ENCODE assay signal across 8 cellular contexts in the genomic region with DNA sequence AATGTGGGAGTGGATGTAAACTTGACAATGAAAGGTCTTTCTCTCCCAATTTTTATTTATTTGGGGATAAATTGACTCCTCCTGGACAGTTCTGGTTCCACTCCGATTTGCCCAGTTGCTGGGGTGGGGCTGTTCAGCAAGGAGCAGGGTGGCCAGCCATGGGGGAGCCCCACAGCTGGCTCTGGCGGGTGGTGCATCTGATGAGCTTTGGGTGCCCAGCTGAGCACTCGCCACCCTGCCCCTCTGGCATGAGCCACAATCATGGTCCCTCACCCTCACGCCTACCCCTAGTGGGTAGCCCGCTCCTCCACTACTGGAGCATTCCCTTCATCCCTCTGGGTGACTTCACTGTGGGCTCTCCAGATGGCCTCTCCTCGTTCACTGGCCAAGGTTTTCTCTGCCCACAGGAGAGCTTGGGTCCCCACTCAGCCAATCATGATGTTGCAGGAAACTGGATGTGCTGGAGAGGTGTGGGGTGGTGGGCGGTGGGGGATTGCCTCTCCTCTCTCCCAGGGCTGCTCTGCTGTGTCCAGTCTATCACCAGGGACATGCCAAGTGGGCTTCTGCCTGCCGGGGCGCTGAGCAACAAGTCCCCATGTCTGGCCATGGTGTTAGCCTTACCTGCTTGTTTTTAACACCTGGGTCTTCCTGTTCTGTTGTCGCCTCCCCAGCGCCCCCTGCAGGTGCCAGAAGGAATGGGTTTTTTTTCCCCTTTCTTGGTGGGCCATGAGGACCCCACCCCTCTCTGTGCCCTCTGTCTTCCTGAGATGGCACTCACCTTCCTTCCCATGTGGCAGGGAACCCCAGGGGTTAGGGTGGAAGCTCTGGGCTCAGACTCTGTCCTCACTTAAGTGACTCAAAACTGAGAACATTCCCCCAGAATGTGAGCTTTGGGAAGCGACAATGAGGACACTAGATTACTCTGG. TPM values are rescaled to one million over a fixed set of nuclear protein-coding genes. Genes with fewer than 3 reads are reported as not detected.
A peak's percentile ranks its signal among the peaks of the same experiment; 100 is the strongest.
DNase-seq lines count a peak whose midpoint lies in the region; ATAC-seq, FAIRE-seq and TF ChIP-seq lines count a peak whose summit lies in the region.

No MANE protein-coding gene starts in this region.

- no peak overlapping the region for H3K9ac ChIP-seq in keratinocyte (ENCODE audit: control insufficient read depth, extremely low read depth, insufficient read depth, low read length)

- no peaks in the 10 kb centered on the region for H3K36me3 ChIP-seq in heart left ventricle
- no peaks in the 10 kb centered on the region for H3K36me3 ChIP-seq in keratinocyte (ENCODE audit: control insufficient read depth in 2 of 2, extremely low read depth in 1 of 2, insufficient read depth in 2 of 2, low read length in 2 of 2)

- H3K9me3 ChIP-seq in heart left ventricle (no peaks in the 10 kb centered on the region), keratinocyte (ENCODE audit: control insufficient read depth, low read depth, low read length) (no peaks in the 10 kb centered on the region)

- intact Hi-C loops in heart left ventricle (cut with DNase I) = no loop called here
- intact Hi-C loops in left ventricle myocardium superior (cut with micrococcal nuclease) = no loop called here

- dilution Hi-C loops in keratinocyte (cut with MboI; ENCODE audit: extremely low pct_ligation_motif_present, low sequenced_read_pairs) = no loop called here

- H3K4me3 ChIP-seq in heart left ventricle (no peak overlapping the region), keratinocyte (ENCODE audit: control insufficient read depth in 2 of 3, extremely low read depth in 1 of 3, insufficient read depth in 2 of 3, low read depth in 1 of 3, low read length in 3 of 3) (no peak overlapping the region)

- ATAC-seq in heart left ventricle (no peak), left ventricle myocardium superior (no peak), GM21381 (IDR thresholded peaks at IDR 0.05; ENCODE audit: unreplicated experiment) (no peak), GM21529 (IDR thresholded peaks at IDR 0.05; ENCODE audit: unreplicated experiment) (no peak)

- H3K27me3 ChIP-seq in heart left ventricle (peaks cover 0 to 8% (median 0%) of the 10 kb centered on the region in 9 donors), keratinocyte (ENCODE audit: control insufficient read depth, extremely low read depth, insufficient read depth, low read length) (peaks cover 20% of the 10 kb centered on the region)

- WGBS in heart left ventricle, 4 donors = 57 to 71% (median 70%) methylated on average over 8 to 12 of the region's 12 CpGs

- H3K4me1 ChIP-seq in heart left ventricle = peaks cover 0 to 23% (median 13%) of the 10 kb centered on the region in 12 donors
- H3K4me1 ChIP-seq in keratinocyte (ENCODE audit: control insufficient read depth, extremely low read depth, insufficient read depth, low read length) = peaks cover 5% of the 10 kb centered on the region

- FAIRE-seq in keratinocyte (lab: Jason Lieb, UNC) = no peak
- no peak for FAIRE-seq in GM19239 (lab: Jason Lieb, UNC)

- H3K4me2 ChIP-seq in keratinocyte (ENCODE audit: control insufficient read depth, extremely low read depth, insufficient read depth, low read depth, low read length) = no peak overlapping the region

- DNase-seq in heart left ventricle (no peak), left ventricle myocardium superior (no peak), keratinocyte (ENCODE audit: low read depth, low spot score) (no peak), ureter (ENCODE audit: low spot score) (peak; percentile 38), GM19239 (ENCODE audit: insufficient read length, low spot score) (no peak)
- peak; percentile 37 for DNase-seq in activated CD8-positive, alpha-beta memory T cell treated with anti-CD3 and anti-CD28 coated beads, Interleukin-2, amount 50 U/mL, for 4 hours

- TF ChIP-seq CTCF in heart left ventricle (IDR thresholded peaks at IDR 0.05) = peak in 11 of 12 donors; percentile 31 to 62 (median 56)
- peak; percentile 64 to 84 (median 77) for TF ChIP-seq CTCF in keratinocyte (optimal IDR thresholded peaks at IDR 0.05 in 1 of 3, IDR thresholded peaks at IDR 0.05 in 1 of 3, conservative IDR thresholded peaks at IDR 0.05 in 1 of 3; ENCODE audit: extremely low read depth in 1 of 3, insufficient read depth in 2 of 3, low read length in 3 of 3)

- no peaks in the 10 kb centered on the region for H3K79me2 ChIP-seq in keratinocyte (ENCODE audit: control insufficient read depth, insufficient read depth, low read length)

- H4K20me1 ChIP-seq in keratinocyte (ENCODE audit: control insufficient read depth, extremely low read depth, insufficient read depth, low read length) = no peaks in the 10 kb centered on the region

- H3K27ac ChIP-seq in heart left ventricle (no peak overlapping the region), keratinocyte (ENCODE audit: control insufficient read depth, insufficient read depth, low read length) (no peak overlapping the region)

- H2AFZ ChIP-seq in keratinocyte (ENCODE audit: control insufficient read depth, low read length) = no peak overlapping the region

- H3K9me1 ChIP-seq in keratinocyte (ENCODE audit: control insufficient read depth, extremely low read depth, insufficient read depth, low read length) = no peaks in the 10 kb centered on the region

- no peak for TF ChIP-seq POLR2A in heart left ventricle (IDR thresholded peaks at IDR 0.05)

RNA-seq across cellular contexts. Expression of a gene that starts 3.4 kb away (rescaled TPM):
- total RNA-seq in heart left ventricle (1 to 10 TPM; 2.3 to 8.0 (median 3.5) TPM), left ventricle myocardium superior (3.0 TPM), ureter (2.2 TPM)
- polyA plus RNA-seq in heart left ventricle (1 to 10 TPM; 1.5 to 2.6 TPM), keratinocyte (0.01 TPM in 2 of 3 replicates, not detected in the other)
- polyA plus RNA-seq in keratinocyte (2011; ENCODE audit: low read depth) = 0.05 TPM
- not detected in 2 replicates for polyA plus RNA-seq in keratinocyte (2011; cell fraction: cytosol; rRNA removed)
- polyA plus RNA-seq in keratinocyte (2011; cell fraction: nucleus; rRNA removed) = 0.01 and 0.12 TPM in 2 replicates
- 0.02 TPM in 1 of 2 replicates, not detected in the other for polyA plus RNA-seq in keratinocyte (2012; ENCODE audit: low replicate concordance)
- polyA minus RNA-seq in keratinocyte = not detected in 3 replicates
- polyA minus RNA-seq in keratinocyte (2011; cell fraction: cytosol; rRNA and poly(A)+ RNA removed) = not detected
- polyA minus RNA-seq in keratinocyte (2011; cell fraction: nucleus; rRNA and poly(A)+ RNA removed) = not detected in 2 replicates

RNA-seq across cellular contexts. Expression of a gene that starts 42.6 kb away (rescaled TPM):
- 1 to 10 TPM in 8 of 9 donors, under 1 TPM in 1; 0.75 to 3.1 (median 1.5) TPM for total RNA-seq in heart left ventricle
- polyA plus RNA-seq in heart left ventricle = under 1 TPM; 0.34 to 0.86 TPM
- 1.5 TPM for total RNA-seq in left ventricle myocardium superior
- 0.08 to 0.17 TPM (median 0.11 TPM) in 3 replicates for polyA plus RNA-seq in keratinocyte
- polyA plus RNA-seq in keratinocyte (2011; ENCODE audit: low read depth) = 0.10 TPM
- 0.07 and 0.21 TPM in 2 replicates for polyA plus RNA-seq in keratinocyte (2011; cell fraction: cytosol; rRNA removed)
- polyA plus RNA-seq in keratinocyte (2011; cell fraction: nucleus; rRNA removed) = 0.34 and 0.39 TPM in 2 replicates
- 0.15 and 0.45 TPM in 2 replicates for polyA plus RNA-seq in keratinocyte (2012; ENCODE audit: low replicate concordance)
- polyA minus RNA-seq in keratinocyte = 0.06 to 0.33 TPM (median 0.16 TPM) in 3 replicates
- polyA minus RNA-seq in keratinocyte (2011; cell fraction: cytosol; rRNA and poly(A)+ RNA removed) = 0.58 TPM
- 0.42 and 0.47 TPM in 2 replicates for polyA minus RNA-seq in keratinocyte (2011; cell fraction: nucleus; rRNA and poly(A)+ RNA removed)
- total RNA-seq in ureter = 2.4 TPM

Comparison
In these comparisons a context has a peak if more than half of its experiments do, and no peak if none do; other contexts are left out.
1. DNase-seq: peak in activated CD8-positive, alpha-beta memory T cell treated with anti-CD3 and anti-CD28 coated beads, Interleukin-2, amount 50 U/mL, for 4 hours (single experiment) and ureter (single experiment); none in heart left ventricle (0 of 5), left ventricle myocardium superior (single experiment), keratinocyte (single experiment) and GM19239 (single experiment).